Comparison of ENCODE assay signal across 24 cellular contexts in genomic region chr5:16471387-16471786, GRCh38.
"Had no signal": no experiment of that assay in that cellular context is flagged by ENCODE, and none has a peak within 500 bp of the region (broad histone marks: within the 10 kb centered on the region; RNA-seq: fewer than 3 reads in every experiment).

No MANE protein-coding gene starts in this region.

- H3K27me3 Mint-ChIP-seq: naive B cell; stimulated activated memory B cell treated with anti-CD40 and anti-IgM and Interleukin-4, amounts not matched to agents 10 μg/mL and 1 μg/mL and 100 μg/mL, for 72 hours; stimulated activated naive CD8-positive, alpha-beta T cell treated with anti-CD3 and anti-CD28 coated beads, Interleukin-15, Interleukin-2, amounts not matched to agents 100 ng/mL and 50 ng/mL, for 24 hours had no signal

- H3K27ac Mint-ChIP-seq: stimulated activated memory B cell treated with anti-CD40 and anti-IgM and Interleukin-4, amounts not matched to agents 10 μg/mL and 1 μg/mL and 100 μg/mL, for 72 hours; stimulated activated naive CD8-positive, alpha-beta T cell treated with anti-CD3 and anti-CD28 coated beads, Interleukin-15, Interleukin-2, amounts not matched to agents 100 ng/mL and 50 ng/mL, for 24 hours had no signal

- ATAC-seq: esophagus mucosa; heart right ventricle; left lung; sciatic nerve; stimulated activated memory B cell treated with anti-CD40 and anti-IgM and Interleukin-4, amounts not matched to agents 10 μg/mL and 1 μg/mL and 100 μg/mL, for 72 hours had no signal

- FAIRE-seq: frontal cortex, islet of Langerhans had no signal

- H3K36me3 ChIP-seq: left lung, neutrophil, spleen, tibial artery, upper lobe of left lung, vagina had no signal

- H3K36me3 Mint-ChIP-seq: naive B cell had no signal

- H3K4me3 Mint-ChIP-seq: naive B cell; stimulated activated memory B cell treated with anti-CD40 and anti-IgM and Interleukin-4, amounts not matched to agents 10 μg/mL and 1 μg/mL and 100 μg/mL, for 72 hours; stimulated activated naive CD8-positive, alpha-beta T cell treated with anti-CD3 and anti-CD28 coated beads, Interleukin-15, Interleukin-2, amounts not matched to agents 100 ng/mL and 50 ng/mL, for 24 hours had no signal

- H3K4me3 ChIP-seq: dorsolateral prefrontal cortex, heart right ventricle, left lung, lung, spleen, tibial artery, upper lobe of left lung, vagina had no signal

- H3K27me3 ChIP-seq: dorsolateral prefrontal cortex, heart right ventricle, left lung, neutrophil, spleen, tibial artery, upper lobe of left lung, vagina had no signal

- H3K9me3 Mint-ChIP-seq: stimulated activated memory B cell treated with anti-CD40 and anti-IgM and Interleukin-4, amounts not matched to agents 10 μg/mL and 1 μg/mL and 100 μg/mL, for 72 hours; stimulated activated naive CD8-positive, alpha-beta T cell treated with anti-CD3 and anti-CD28 coated beads, Interleukin-15, Interleukin-2, amounts not matched to agents 100 ng/mL and 50 ng/mL, for 24 hours had no signal

- DNase-seq: cortex of kidney; dorsolateral prefrontal cortex; effector CD8-positive, alpha-beta T cell; heart right ventricle; hypothalamus; left lung; mesenchymal stem cell; midbrain; naive B cell; spleen; stimulated activated CD4-positive, alpha-beta T cell treated with anti-CD3 and anti-CD28 coated beads, Interleukin-15, amount 100 ng/mL, for 24 hours; stimulated activated CD4-positive, alpha-beta T cell treated with anti-CD3 and anti-CD28 coated beads, Interleukin-1b, Interleukin-23, amount 100 ng/mL, for 48 hours; stimulated activated CD4-positive, alpha-beta T cell treated with anti-CD3 and anti-CD28 coated beads, Interleukin-4, amount 100 ng/mL, for 24 hours; tibial artery; upper lobe of left lung had no signal

- H3K9me3 ChIP-seq: heart right ventricle, left lung, neutrophil, spleen, tibial artery, upper lobe of left lung, vagina had no signal

- H3K27ac ChIP-seq: left lung, neutrophil, spleen, tibial artery, upper lobe of left lung, vagina had no signal
